ENCODE assay signal across 11 cellular contexts in the genomic region with DNA sequence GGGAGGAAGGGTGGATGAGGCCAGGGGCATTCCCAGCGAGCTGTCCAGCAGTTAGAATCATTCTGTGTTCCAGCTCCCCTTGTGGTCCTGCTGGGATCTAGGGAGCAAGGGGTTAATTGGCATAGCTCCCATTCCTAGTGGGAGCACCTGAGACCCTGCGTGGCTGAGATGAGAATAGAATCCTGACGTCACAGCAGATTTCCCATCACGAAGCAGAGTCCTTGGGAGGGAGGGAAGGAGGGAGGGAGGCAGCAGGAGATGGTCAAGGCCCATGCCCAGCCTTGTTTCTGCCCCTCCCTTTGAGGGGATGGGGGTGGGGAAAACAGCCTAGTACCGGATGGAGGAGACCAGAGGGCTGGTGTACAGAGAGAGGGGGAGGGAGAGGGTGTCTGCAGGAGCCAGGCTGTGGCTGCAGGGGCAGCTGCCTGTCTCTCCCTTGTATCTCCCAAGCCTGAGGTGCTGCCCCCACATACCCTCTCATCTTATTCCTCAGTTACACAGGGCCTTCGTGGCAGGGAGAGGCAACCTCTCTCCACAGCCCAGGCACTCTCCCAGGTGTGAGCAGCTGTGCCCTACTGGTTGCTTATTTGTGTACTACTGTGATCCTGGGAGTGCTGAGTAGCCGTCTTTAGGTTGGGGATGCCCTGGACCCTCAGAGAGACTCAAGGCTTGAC. TPM values are rescaled to one million over a fixed set of nuclear protein-coding genes. Genes with fewer than 3 reads are reported as not detected.
A peak's percentile ranks its signal among the peaks of the same experiment; 100 is the strongest.
DNase-seq lines count a peak whose midpoint lies in the region; ATAC-seq and TF ChIP-seq lines count a peak whose summit lies in the region.
"Had no signal": no experiment of that assay in that cellular context is flagged by ENCODE, and none has a peak within 500 bp of the region (broad histone marks: within the 10 kb centered on the region; RNA-seq: fewer than 3 reads in every experiment).

No MANE protein-coding gene starts in this region.

- no peak for TF ChIP-seq RAD21 in Ishikawa (IDR thresholded peaks at IDR 0.05; ENCODE audit: low read depth)

- DNase-seq in hippocampal formation (lab: John Stamatoyannopoulos, UW) (peak; percentile 40 to 53), renal cortical epithelial cell (ENCODE audit: low read depth) (peak; percentile 21), NOMO-1 (lab: John Stamatoyannopoulos, UW; ENCODE audit: unreplicated experiment in 2 of 2) (no peak)
- DNase-seq: activated CD8-positive, alpha-beta memory T cell treated with anti-CD3 and anti-CD28 coated beads for 24 hours; mammary epithelial cell; NCI-H1048 had no signal

- no peak for TF ChIP-seq EP300 in Ishikawa (IDR thresholded peaks at IDR 0.05; ENCODE audit: borderline replicate concordance)

- peak; percentile 46; the same call in 2 of the 3 replicates for ATAC-seq in SK-N-SH treated with all-trans-retinoic acid at 6 μM for 48 hours
- no peak for ATAC-seq in HG03095 (IDR thresholded peaks at IDR 0.05; ENCODE audit: unreplicated experiment)
- ATAC-seq in HG02973 (IDR thresholded peaks at IDR 0.05; ENCODE audit: unreplicated experiment): no peak
- ATAC-seq: stimulated activated memory B cell treated with anti-CD40 and anti-IgM and Interleukin-4, amounts not matched to agents 10 μg/mL and 1 μg/mL and 100 μg/mL, for 72 hours had no signal

TF ChIP-seq in Ishikawa, 13 proteins besides CTCF, POLR2A, EP300 and RAD21:
- no peak for TF ChIP-seq YY1 (IDR thresholded peaks at IDR 0.05; ENCODE audit: low read depth)
- TF ChIP-seq, protein P1, sequence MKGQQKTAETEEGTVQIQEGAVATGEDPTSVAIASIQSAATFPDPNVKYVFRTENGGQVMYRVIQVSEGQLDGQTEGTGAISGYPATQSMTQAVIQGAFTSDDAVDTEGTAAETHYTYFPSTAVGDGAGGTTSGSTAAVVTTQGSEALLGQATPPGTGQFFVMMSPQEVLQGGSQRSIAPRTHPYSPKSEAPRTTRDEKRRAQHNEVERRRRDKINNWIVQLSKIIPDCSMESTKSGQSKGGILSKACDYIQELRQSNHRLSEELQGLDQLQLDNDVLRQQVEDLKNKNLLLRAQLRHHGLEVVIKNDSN (IDR thresholded peaks at IDR 0.05): no peak
- TF ChIP-seq NFIC (IDR thresholded peaks at IDR 0.05): peak; percentile 60

TF ChIP-seq in SK-N-SH treated with all-trans-retinoic acid at 6 μM for 48 hours, 23 proteins besides CTCF, POLR2A, EP300 and RAD21:
- TF ChIP-seq ZFP3 (CRISPR knock-in tag; IDR thresholded peaks at IDR 0.05) (no peak), SNAI2 (CRISPR knock-in tag; IDR thresholded peaks at IDR 0.05) (no peak), ZNF70 (CRISPR knock-in tag; IDR thresholded peaks at IDR 0.05) (peak; percentile 35; the same call in 1 of the 2 replicates)
- TF ChIP-seq, protein P2, sequence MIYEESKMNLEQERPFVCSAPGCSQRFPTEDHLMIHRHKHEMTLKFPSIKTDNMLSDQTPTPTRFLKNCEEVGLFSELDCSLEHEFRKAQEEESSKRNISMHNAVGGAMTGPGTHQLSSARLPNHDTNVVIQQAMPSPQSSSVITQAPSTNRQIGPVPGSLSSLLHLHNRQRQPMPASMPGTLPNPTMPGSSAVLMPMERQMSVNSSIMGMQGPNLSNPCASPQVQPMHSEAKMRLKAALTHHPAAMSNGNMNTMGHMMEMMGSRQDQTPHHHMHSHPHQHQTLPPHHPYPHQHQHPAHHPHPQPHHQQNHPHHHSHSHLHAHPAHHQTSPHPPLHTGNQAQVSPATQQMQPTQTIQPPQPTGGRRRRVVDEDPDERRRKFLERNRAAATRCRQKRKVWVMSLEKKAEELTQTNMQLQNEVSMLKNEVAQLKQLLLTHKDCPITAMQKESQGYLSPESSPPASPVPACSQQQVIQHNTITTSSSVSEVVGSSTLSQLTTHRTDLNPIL (CRISPR knock-in tag; IDR thresholded peaks at IDR 0.05; ENCODE audit: low read depth): no peak

RNA-seq across cellular contexts. Expression of a gene that starts 5.4 kb away (rescaled TPM):
- 6.1 and 11.3 TPM in 2 replicates for total RNA-seq in renal cortical epithelial cell

RNA-seq across cellular contexts. Expression of a gene that starts 20.4 kb away (rescaled TPM):
- 8.7 and 32.0 TPM in 2 replicates for total RNA-seq in renal cortical epithelial cell

RNA-seq across cellular contexts. Expression of a gene that starts 50.8 kb away (rescaled TPM):
- 0.25 and 1.0 TPM in 2 replicates for total RNA-seq in renal cortical epithelial cell
- total RNA-seq: mammary epithelial cell had no signal

Comparison
In these comparisons a context has a peak if more than half of its experiments do, and no peak if none do; other contexts are left out.
1. DNase-seq: peak in hippocampal formation (2 of 2) and renal cortical epithelial cell (single experiment); none in NOMO-1 (0 of 2).